In genomic region chr10:63629363-63630084, GRCh38 we compare ENCODE assay signal across 8 cellular contexts.
DNase-seq lines count a peak whose midpoint lies in the region; ATAC-seq and TF ChIP-seq lines count a peak whose summit lies in the region.

No MANE protein-coding gene starts in this region.

- DNase-seq in AG09319 (ENCODE audit: extremely low read depth, low read depth) (peak; percentile 96), NCI-H2227 treated with DMSO at 0.1 percent for 48 hours (lab: John Stamatoyannopoulos, UW) (peak; percentile 85), choroid plexus epithelial cell (ENCODE audit: low read depth) (peak; percentile 99), kidney tubule cell (ENCODE audit: low spot score) (peak; percentile 99)
- DNase-seq in activated CD4-positive, alpha-beta T cell treated with anti-CD3 and anti-CD28 coated beads for 1 hour: peak; percentile 67
- DNase-seq in stimulated activated CD4-positive, alpha-beta T cell treated with anti-CD3 and anti-CD28 coated beads, Interleukin-1b, Interleukin-23, amount 100 ng/mL, for 1 hour (ENCODE audit: low read depth in 2 of 2): peak; percentile 45 to 63

- ATAC-seq in GM18909 (IDR thresholded peaks at IDR 0.05; ENCODE audit: poor library complexity, unreplicated experiment) (peak; percentile 58), HG03196 (IDR thresholded peaks at IDR 0.05; ENCODE audit: unreplicated experiment) (peak; percentile 52)

- H3K4me3 ChIP-seq in choroid plexus epithelial cell (ENCODE audit: low read depth, low read length): peak overlapping the region; percentile 69

- peak; percentile 82 for TF ChIP-seq CTCF in AG09319 (IDR thresholded peaks at IDR 0.05; ENCODE audit: low read depth, low read length)
- peak; percentile 92 for TF ChIP-seq CTCF in choroid plexus epithelial cell (conservative IDR thresholded peaks at IDR 0.05; ENCODE audit: low read depth, low read length)

Comparison
In these comparisons a context has a peak if more than half of its experiments do, and no peak if none do; other contexts are left out.
1. Peak in every context shown above with its lines: DNase-seq, ATAC-seq and H3K4me3 ChIP-seq.